In genomic region chr4:54213812-54214211, GRCh38 we compare ENCODE assay signal across 20 cellular contexts. TPM values are rescaled to one million over a fixed set of nuclear protein-coding genes. Genes with fewer than 3 reads are reported as not detected.
A peak's percentile ranks its signal among the peaks of the same experiment; 100 is the strongest.
DNase-seq lines count a peak whose midpoint lies in the region; ATAC-seq and TF ChIP-seq lines count a peak whose summit lies in the region.
"Had no signal": no experiment of that assay in that cellular context is flagged by ENCODE, and none has a peak within 500 bp of the region (broad histone marks: within the 10 kb centered on the region; RNA-seq: fewer than 3 reads in every experiment).

No MANE protein-coding gene starts in this region.

- TF ChIP-seq CTCF in heart right ventricle (IDR thresholded peaks at IDR 0.05) (no peak), cardiac fibroblast (IDR thresholded peaks at IDR 0.05; ENCODE audit: low read depth, low read length) (no peak), BE2C (IDR thresholded peaks at IDR 0.05; ENCODE audit: low read depth, low read length) (no peak)

- H3K36me3 ChIP-seq in heart right ventricle: no peaks in the 10 kb centered on the region
- no peaks in the 10 kb centered on the region for H3K36me3 ChIP-seq in subcutaneous abdominal adipose tissue (ENCODE audit: control insufficient read depth in 5 of 5, insufficient read depth in 5 of 5, low read length in 5 of 5)
- no peaks in the 10 kb centered on the region for H3K36me3 ChIP-seq in BE2C
- H3K36me3 ChIP-seq: uterus had no signal

- H3K9ac ChIP-seq in subcutaneous abdominal adipose tissue (ENCODE audit: low read length in 5 of 5): no peak overlapping the region

- H3K4me1 ChIP-seq in heart right ventricle (peaks cover 0 to 19% (median 10%) of the 10 kb centered on the region in 9 donors), subcutaneous abdominal adipose tissue (ENCODE audit: control insufficient read depth in 5 of 5, insufficient read depth in 5 of 5, low read length in 5 of 5) (peaks cover 2 to 11% (median 9%) of the 10 kb centered on the region in 5 donors), BE2C (no peaks in the 10 kb centered on the region; the same call in 1 of the 2 replicates)
- H3K4me1 ChIP-seq: uterus had no signal

- DNase-seq in heart right ventricle (no peak), Right ventricle myocardium inferior (ENCODE audit: missing footprints) (no peak), cardiac fibroblast (ENCODE audit: low read depth in 2 of 2) (peak; percentile 70 to 79), left ventricle myocardium superior (no peak), cerebellum (ENCODE audit: low spot score) (no peak), BE2C (no peak), epidermal melanocyte (ENCODE audit: insufficient read length, low spot score) (no peak)
- DNase-seq: activated naive CD4-positive, alpha-beta T cell treated with anti-CD3 and anti-CD28 coated beads for 36 hours; activated T-cell treated with anti-CD3 and anti-CD28 coated beads, Interleukin-2, amount 50 U/mL, for 24 hours; amygdala; Caco-2; effector CD8-positive, alpha-beta T cell; EL; hippocampal formation; NCI-H187 treated with DMSO at 0.1 percent for 48 hours; NCI-H226; uterus had no signal

- H3K27ac ChIP-seq in heart right ventricle (peak overlapping the region in 8 of 10 donors; percentile 42 to 80 (median 52)), subcutaneous abdominal adipose tissue (ENCODE audit: low read depth, low read length) (peak overlapping the region; percentile 8)
- H3K27ac ChIP-seq: SK-N-MC, uterus had no signal

- WGBS in heart right ventricle, 2 donors: 48 to 52% methylated on average over 4 of the region's 4 CpGs

- H3K27me3 ChIP-seq in heart right ventricle: peaks cover 0 to 20% (median 10%) of the 10 kb centered on the region in 7 donors
- H3K27me3 ChIP-seq in subcutaneous abdominal adipose tissue (ENCODE audit: control insufficient read depth in 5 of 5, insufficient read depth in 4 of 5, low read length in 5 of 5): peaks cover 0 to 6% (median 1%) of the 10 kb centered on the region in 5 donors
- no peaks in the 10 kb centered on the region for H3K27me3 ChIP-seq in BE2C
- H3K27me3 ChIP-seq: uterus had no signal

- ATAC-seq in heart right ventricle: peak in 5 of 8 donors; percentile 29 to 66 (median 49)
- no peak for ATAC-seq in Right ventricle myocardium inferior
- peak; percentile 21 for ATAC-seq in left ventricle myocardium superior
- ATAC-seq: K562 had no signal

- no peak overlapping the region for H3K4me3 ChIP-seq in heart right ventricle
- H3K4me3 ChIP-seq in cardiac fibroblast (replicated peaks in 1 of 2; ENCODE audit: low read depth in 2 of 2, low read length in 2 of 2): no peak overlapping the region
- no peak overlapping the region for H3K4me3 ChIP-seq in subcutaneous abdominal adipose tissue (ENCODE audit: low read depth in 1 of 5, low read length in 5 of 5)
- H3K4me3 ChIP-seq in BE2C (ENCODE audit: low read depth, low read length): no peak overlapping the region
- H3K4me3 ChIP-seq: K562, SK-N-MC, uterus had no signal

- no peaks in the 10 kb centered on the region for H3K9me3 ChIP-seq in heart right ventricle
- H3K9me3 ChIP-seq in subcutaneous abdominal adipose tissue (ENCODE audit: control insufficient read depth in 5 of 5, low read length in 5 of 5): no peaks in the 10 kb centered on the region
- H3K9me3 ChIP-seq in BE2C: no peaks in the 10 kb centered on the region
- H3K9me3 ChIP-seq: Caco-2, uterus had no signal

- intact Hi-C loops in heart right ventricle (cut with DNase I): loop anchor here in 4 of 10 donors (2.0 to 10.0 kb wide), 4 partner anchors 119 to 509 kb away; partner anchors contain the start of gene CHIC2 (in 1 of the 4)
- intact Hi-C loops in Right ventricle myocardium inferior (cut with DNase I): loop anchor here (5.0 kb wide), 1 partner anchor 152 kb away; the partner anchor contains the start of gene CHIC2
- intact Hi-C loops in left ventricle myocardium superior (cut with micrococcal nuclease): loop anchor here (10.0 kb wide), 1 partner anchor 1019 kb away; no protein-coding TSS in a partner anchor

RNA-seq across cellular contexts. Expression of gene PDGFRA, which starts 15.3 kb away (rescaled TPM):
- total RNA-seq in heart right ventricle (10 to 100 TPM in 8 of 10 donors, 1 to 10 TPM in 2; 6.5 to 57.5 (median 14.7) TPM), Right ventricle myocardium inferior (38.5 TPM), left ventricle myocardium superior (21.6 TPM), cerebellum (70.6 TPM)
- polyA plus RNA-seq in heart right ventricle: 10 to 100 TPM in 1 of 2 donors, 1 to 10 TPM in 1; 8.6 to 11.9 TPM
- polyA plus RNA-seq in BE2C (2012; ENCODE audit: insufficient read depth, insufficient read length, low read depth): 0.62 TPM
- total RNA-seq: activated naive CD4-positive, alpha-beta T cell treated with anti-CD3 and anti-CD28 coated beads for 36 hours had no signal
- polyA plus RNA-seq: K562 had no signal

Comparison
In these comparisons a context has a peak if more than half of its experiments do, and no peak if none do; other contexts are left out.
1. DNase-seq: peak in cardiac fibroblast (2 of 2); none in heart right ventricle (0 of 2), Right ventricle myocardium inferior (single experiment), left ventricle myocardium superior (single experiment), cerebellum (single experiment), BE2C (single experiment) and epidermal melanocyte (single experiment).